Comparison of ENCODE assay signal across 8 cellular contexts in the genomic region with DNA sequence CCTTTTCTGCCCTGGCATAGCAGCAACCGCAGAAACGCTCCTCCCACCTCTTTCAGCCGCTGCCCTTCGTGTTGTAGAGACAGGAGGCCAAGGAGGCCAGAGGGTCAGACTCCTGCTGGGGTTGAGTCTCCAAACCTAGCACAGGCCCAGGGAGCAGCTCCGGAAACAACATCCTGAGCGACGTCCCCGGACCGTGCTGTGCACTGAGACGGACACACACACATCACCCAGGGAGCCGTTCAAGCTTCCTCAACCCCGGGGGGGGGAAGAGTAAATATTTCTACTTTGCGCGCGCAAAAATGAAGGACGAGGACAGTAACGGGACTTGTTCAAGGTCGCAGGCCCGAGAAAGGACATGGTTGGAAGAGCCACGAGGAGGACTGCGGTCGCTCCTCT. TPM values are rescaled to one million over a fixed set of nuclear protein-coding genes. Genes with fewer than 3 reads are reported as not detected.
DNase-seq lines count a peak whose midpoint lies in the region; TF ChIP-seq lines count a peak whose summit lies in the region.

No MANE protein-coding gene starts in this region.

- no peaks in the 10 kb centered on the region for H3K9me2 ChIP-seq in GM23248 (ENCODE audit: insufficient read depth)
- H3K9me2 ChIP-seq in PC-9 (ENCODE audit: insufficient read depth) = no peaks in the 10 kb centered on the region

- BruUV-seq in PC-9 (replicated peaks; lab: Mats Ljungman, UMichigan) = no TSS peak

- peak overlapping the region; percentile 89; the same call in 1 of the 2 replicates for H3K27ac ChIP-seq in GM23248
- H3K27ac ChIP-seq in PC-9 = peak overlapping the region; percentile 83

- intact Hi-C loops in PC-9 (cut with micrococcal nuclease; ENCODE audit: unreplicated experiment) = loop anchor here (1.0 to 5.0 kb wide), 3 partner anchors 32 to 746 kb away; a partner anchor contains a TSS

- 0 to 1% methylated on average over 22 of the region's 22 CpGs for WGBS in GM23248 (ENCODE audit: low coverage in 1 of 2, low lambda C conversion rate in 2 of 2, missing lambda C conversion rate in 2 of 2), 2 experiments

- H3K9me3 Mint-ChIP-seq in stimulated activated naive CD8-positive, alpha-beta T cell treated with anti-CD3 and anti-CD28 coated beads, Interleukin-15, Interleukin-2, amounts not matched to agents 100 ng/mL and 50 ng/mL, for 24 hours = peaks cover 28% of the 10 kb centered on the region

- TF ChIP-seq CTCF in PC-9 (conservative IDR thresholded peaks at IDR 0.05) = no peak

- H3K79me2 ChIP-seq in GM23248 (ENCODE audit: insufficient read depth) (peaks cover 56% of the 10 kb centered on the region), PC-9 (ENCODE audit: low read depth) (peaks cover 23% of the 10 kb centered on the region)

- peak overlapping the region; percentile 99 for H3K4me3 Mint-ChIP-seq in stimulated activated naive CD8-positive, alpha-beta T cell treated with anti-CD3 and anti-CD28 coated beads, Interleukin-15, Interleukin-2, amounts not matched to agents 100 ng/mL and 50 ng/mL, for 24 hours

- in situ Hi-C loops in GM23248 (cut with MboI) = no loop called here

- H3K4me3 ChIP-seq in GM23248 = peak overlapping the region; percentile 77
- H3K4me3 ChIP-seq in PC-9 = peak overlapping the region; percentile 90

- peaks cover 8% of the 10 kb centered on the region for H3K27me3 Mint-ChIP-seq in stimulated activated naive CD8-positive, alpha-beta T cell treated with anti-CD3 and anti-CD28 coated beads, Interleukin-15, Interleukin-2, amounts not matched to agents 100 ng/mL and 50 ng/mL, for 24 hours

- H2AFZ ChIP-seq in GM23248 (peak overlapping the region; percentile 82), PC-9 (peak overlapping the region; percentile 96)

- DNase-seq in Daoy (ENCODE audit: low read depth) = peak; percentile 49
- DNase-seq in GM23248 = peak; percentile 58
- DNase-seq in PC-9 = peak; percentile 53 to 59
- DNase-seq in cerebellar cortex (ENCODE audit: low spot score) = peak; percentile 11
- DNase-seq in left kidney (ENCODE audit: low read depth, low spot score) = peak; percentile 49
- no peak for DNase-seq in GOT3 (lab: John Stamatoyannopoulos, UW)
- DNase-seq in occipital lobe (lab: John Stamatoyannopoulos, UW) = no peak

- H3K27ac Mint-ChIP-seq in stimulated activated naive CD8-positive, alpha-beta T cell treated with anti-CD3 and anti-CD28 coated beads, Interleukin-15, Interleukin-2, amounts not matched to agents 100 ng/mL and 50 ng/mL, for 24 hours = peak overlapping the region; percentile 94

- H3F3A ChIP-seq in GM23248 (ENCODE audit: insufficient read depth) (peaks cover 8% of the 10 kb centered on the region; the same call in 1 of the 2 replicates), PC-9 (ENCODE audit: insufficient read depth, low read depth) (0 out of 2 replicates have a peak, but pooled peaks cover 18% of the 10 kb centered on the region)

- H3K9ac ChIP-seq in GM23248 = peak overlapping the region; percentile 83

- H3K4me1 Mint-ChIP-seq in stimulated activated naive CD8-positive, alpha-beta T cell treated with anti-CD3 and anti-CD28 coated beads, Interleukin-15, Interleukin-2, amounts not matched to agents 100 ng/mL and 50 ng/mL, for 24 hours (ENCODE audit: low read depth) = peaks cover 37% of the 10 kb centered on the region

- CTCF ChIA-PET in PC-9 (lab: Charles Lee) = interaction anchor here (0.6 kb wide), 1 partner anchor 443 kb away, joined by 3 read pairs; no protein-coding TSS in a partner anchor

- POLR2A ChIA-PET in PC-9 (lab: Charles Lee; ENCODE audit: unreplicated experiment) = interaction anchor here (0.7 kb wide), 1 partner anchor 188 kb away, joined by 3 read pairs; no protein-coding TSS in a partner anchor

- H3K27me3 ChIP-seq in GM23248 (replicated peaks; ENCODE audit: insufficient read depth) (no peaks in the 10 kb centered on the region), PC-9 (ENCODE audit: insufficient read depth, low read depth) (no peaks in the 10 kb centered on the region)

- H3K9me3 ChIP-seq in GM23248 (ENCODE audit: low read depth) (no peaks in the 10 kb centered on the region), PC-9 (ENCODE audit: insufficient read depth, low read depth) (peaks cover 48% of the 10 kb centered on the region)

- H3K36me3 ChIP-seq in GM23248 (ENCODE audit: low read depth) = peaks cover 18% of the 10 kb centered on the region
- peaks cover 32% of the 10 kb centered on the region for H3K36me3 ChIP-seq in PC-9 (ENCODE audit: low read depth)

- H4K20me1 ChIP-seq in GM23248 (ENCODE audit: insufficient read depth) (no peaks in the 10 kb centered on the region), PC-9 (ENCODE audit: insufficient read depth) (no peaks in the 10 kb centered on the region)

- H3K36me3 Mint-ChIP-seq in stimulated activated naive CD8-positive, alpha-beta T cell treated with anti-CD3 and anti-CD28 coated beads, Interleukin-15, Interleukin-2, amounts not matched to agents 100 ng/mL and 50 ng/mL, for 24 hours (ENCODE audit: low read depth) = peaks cover 65% of the 10 kb centered on the region

- H3K4me2 ChIP-seq in GM23248 (ENCODE audit: unreplicated experiment) (peak overlapping the region; percentile 96), PC-9 (peak overlapping the region; percentile 97)

- H3K4me1 ChIP-seq in GM23248 (ENCODE audit: insufficient read depth) = peaks cover 14% of the 10 kb centered on the region; the same call in 1 of the 2 replicates
- peaks cover 13% of the 10 kb centered on the region for H3K4me1 ChIP-seq in PC-9 (replicated peaks; ENCODE audit: insufficient read depth)

RNA-seq across cellular contexts. Expression of a gene that starts 0.7 kb away (rescaled TPM):
- total RNA-seq in Daoy (2014; rRNA removed; shearing (Covaris generic)) = 9.7 and 34.5 TPM in 2 replicates
- total RNA-seq in GM23248 (2014; rRNA removed; shearing (Covaris generic)) = 7.3 and 12.0 TPM in 2 replicates
- polyA plus RNA-seq in GM23248 (2016; fragmentation: Nextera tagmentation; extraction: Ambion mirVana) = 3.5 and 4.4 TPM in 2 replicates
- 18.2 and 19.8 TPM in 2 replicates for total RNA-seq in PC-9 (2021)
- 12.8 TPM for total RNA-seq in occipital lobe

RNA-seq across cellular contexts. Expression of a gene that starts 19.7 kb away (rescaled TPM):
- 2.9 and 5.1 TPM in 2 replicates for total RNA-seq in Daoy (2014; rRNA removed; shearing (Covaris generic))
- total RNA-seq in GM23248 (2014; rRNA removed; shearing (Covaris generic)) = 3.2 and 5.9 TPM in 2 replicates
- polyA plus RNA-seq in GM23248 (2016; fragmentation: Nextera tagmentation; extraction: Ambion mirVana) = 4.9 and 5.8 TPM in 2 replicates
- total RNA-seq in PC-9 (2021) = 4.8 and 5.6 TPM in 2 replicates
- 15.1 TPM for total RNA-seq in occipital lobe

RNA-seq across cellular contexts. Expression of a gene that starts 24.9 kb away (rescaled TPM):
- 9.5 and 12.5 TPM in 2 replicates for total RNA-seq in Daoy (2014; rRNA removed; shearing (Covaris generic))
- 5.3 and 10.4 TPM in 2 replicates for total RNA-seq in GM23248 (2014; rRNA removed; shearing (Covaris generic))
- polyA plus RNA-seq in GM23248 (2016; fragmentation: Nextera tagmentation; extraction: Ambion mirVana) = 3.2 and 3.4 TPM in 2 replicates
- 2.2 TPM in 2 replicates for total RNA-seq in PC-9 (2021)
- total RNA-seq in occipital lobe = 33.7 TPM

RNA-seq across cellular contexts. Expression of a gene that starts 31.9 kb away (rescaled TPM):
- total RNA-seq in Daoy (2014; rRNA removed; shearing (Covaris generic)) = 3.4 and 4.0 TPM in 2 replicates
- total RNA-seq in GM23248 (2014; rRNA removed; shearing (Covaris generic)) = 3.5 and 5.6 TPM in 2 replicates
- polyA plus RNA-seq in GM23248 (2016; fragmentation: Nextera tagmentation; extraction: Ambion mirVana) = 3.5 and 4.2 TPM in 2 replicates
- 5.2 and 6.5 TPM in 2 replicates for total RNA-seq in PC-9 (2021)
- 18.7 TPM for total RNA-seq in occipital lobe

RNA-seq across cellular contexts. Expression of a gene that starts 40.7 kb away (rescaled TPM):
- 7.5 and 15.1 TPM in 2 replicates for total RNA-seq in Daoy (2014; rRNA removed; shearing (Covaris generic))
- total RNA-seq in GM23248 (2014; rRNA removed; shearing (Covaris generic)) = 3.7 and 5.1 TPM in 2 replicates
- polyA plus RNA-seq in GM23248 (2016; fragmentation: Nextera tagmentation; extraction: Ambion mirVana) = 2.4 and 2.6 TPM in 2 replicates
- 9.5 and 10.5 TPM in 2 replicates for total RNA-seq in PC-9 (2021)
- total RNA-seq in occipital lobe = 3.6 TPM

Comparison
In these comparisons a context has a peak if more than half of its experiments do, and no peak if none do; other contexts are left out.
1. DNase-seq: peak in Daoy (single experiment), GM23248 (single experiment), PC-9 (2 of 2), cerebellar cortex (single experiment) and left kidney (single experiment); none in GOT3 (single experiment) and occipital lobe (single experiment).